1 cellular context compared by ENCODE assay signal in genomic region chr1:154998818-154999650, GRCh38.
TF ChIP-seq lines count a peak whose summit lies in the region.

No MANE protein-coding gene starts in this region.

TF ChIP-seq in K562, 482 proteins besides CTCF, POLR2A, EP300 and RAD21 (continued from another document and continues in another):
- TF ChIP-seq STAT6 (CRISPR knock-in tag; IDR thresholded peaks at IDR 0.05): no peak
- TF ChIP-seq ZNF407 (IDR thresholded peaks at IDR 0.05; ENCODE audit: low read depth): no peak
- TF ChIP-seq ILK (tag; IDR thresholded peaks at IDR 0.05; ENCODE audit: borderline replicate concordance, low read depth): no peak
- TF ChIP-seq CEBPZ (IDR thresholded peaks at IDR 0.05; ENCODE audit: borderline replicate concordance, low read depth, low read length): no peak
- no peak for TF ChIP-seq ZNF146 (CRISPR knock-in tag; IDR thresholded peaks at IDR 0.05; ENCODE audit: unreplicated experiment)
- TF ChIP-seq NONO (IDR thresholded peaks at IDR 0.05; ENCODE audit: low read depth in 2 of 2, low read length in 1 of 2): no peak
- TF ChIP-seq ZFP91 (CRISPR knock-in tag; IDR thresholded peaks at IDR 0.05): no peak
- peak; percentile 57 for TF ChIP-seq ZBTB40 (IDR thresholded peaks at IDR 0.05)
- TF ChIP-seq ZBTB40 (CRISPR knock-in tag; IDR thresholded peaks at IDR 0.05): no peak
- TF ChIP-seq PRMT5 (CRISPR knock-in tag; IDR thresholded peaks at IDR 0.05): no peak
- no peak for TF ChIP-seq TAF7 (tag; IDR thresholded peaks at IDR 0.05)
- peak; percentile 73 for TF ChIP-seq GATA2 (CRISPR knock-in tag; IDR thresholded peaks at IDR 0.05)
- no peak for TF ChIP-seq TOE1 (IDR thresholded peaks at IDR 0.05; ENCODE audit: borderline replicate concordance)
- TF ChIP-seq TOE1 (CRISPR knock-in tag; IDR thresholded peaks at IDR 0.05; ENCODE audit: borderline replicate concordance, low read depth): no peak
- TF ChIP-seq ZBTB17 (CRISPR knock-in tag; IDR thresholded peaks at IDR 0.05): no peak
- TF ChIP-seq ZNF324 (CRISPR knock-in tag; IDR thresholded peaks at IDR 0.05): no peak
- no peak for TF ChIP-seq ZNF274 (IDR thresholded peaks at IDR 0.05; ENCODE audit: borderline replicate concordance, low read depth, low read length)
- TF ChIP-seq EZH2 (IDR thresholded peaks at IDR 0.05; ENCODE audit: borderline replicate concordance, low read depth, low read length): no peak
